24 cellular contexts compared by ENCODE assay signal in genomic region chr7:159066816-159067601, GRCh38.
"Had no signal": no experiment of that assay in that cellular context is flagged by ENCODE, and none has a peak within 500 bp of the region (broad histone marks: within the 10 kb centered on the region; RNA-seq: fewer than 3 reads in every experiment).

No MANE protein-coding gene starts in this region.

- H3K4me3 ChIP-seq: lower lobe of right lung, neural progenitor cell, testis, upper lobe of left lung had no signal

- H2AFZ ChIP-seq: neural progenitor cell had no signal

- H3K27me3 Mint-ChIP-seq: stimulated activated naive B cell treated with anti-CD40 and anti-IgM and Interleukin-4, amounts not matched to agents 10 μg/mL and 1 μg/mL and 100 μg/mL, for 72 hours had no signal

- H3K27me3 ChIP-seq: neural progenitor cell, testis, upper lobe of left lung had no signal

- H3K36me3 Mint-ChIP-seq: naive thymus-derived CD8-positive, alpha-beta T cell; neural progenitor cell; stimulated activated naive B cell treated with anti-CD40 and anti-IgM and Interleukin-4, amounts not matched to agents 10 μg/mL and 1 μg/mL and 100 μg/mL, for 72 hours had no signal

- H3K4me2 ChIP-seq: neural progenitor cell had no signal

- H3K27ac Mint-ChIP-seq: activated T-helper 1 cell treated with anti-CD3 and anti-CD28 coated beads, Interleukin-12 subunit alpha, Interleukin-12 subunit beta, Interleukin-2, Interleukin-4 antibody, amounts not matched to agents 30 ng/mL and 10 ng/mL and 1 ng/mL, durations not matched to agents 14 hours and 24 hours and 36 hours; naive thymus-derived CD8-positive, alpha-beta T cell; neural progenitor cell; progenitor cell of endocrine pancreas; stimulated activated naive B cell treated with anti-CD40 and anti-IgM and Interleukin-4, amounts not matched to agents 10 μg/mL and 1 μg/mL and 100 μg/mL, for 72 hours; T-helper 2 cell treated with Interferon-gamma antibody and Interleukin-4, amounts not matched to agents 5 μg/mL and 100 μg/mL, for 36 hours had no signal

- DNase-seq: activated CD4-positive, alpha-beta T cell treated with anti-CD3 and anti-CD28 coated beads, Interleukin-2, amount 50 U/mL, for 48 hours; activated gamma-delta T cell; activated naive CD4-positive, alpha-beta T cell treated with anti-CD3 and anti-CD28 coated beads, Interleukin-2, amount 50 U/mL, for 16 hours; anterior cingulate cortex; central memory CD4-positive, alpha-beta T cell; effector memory CD4-positive, alpha-beta T cell; glutamatergic neuron; left colon; lower lobe of right lung; mesendoderm; naive thymus-derived CD8-positive, alpha-beta T cell; retina; stimulated activated CD4-positive, alpha-beta T cell treated with anti-CD3 and anti-CD28 coated beads, Interleukin-2, amount 100 ng/mL, for 48 hours; stimulated activated CD8-positive, alpha-beta memory T cell treated with anti-CD3 and anti-CD28 coated beads, Interleukin-4, amount 100 ng/mL, for 48 hours; stimulated activated naive B cell treated with anti-CD40 and anti-IgM and Interleukin-4, amounts not matched to agents 10 μg/mL and 1 μg/mL and 100 μg/mL, for 72 hours; testis had no signal

- H3K36me3 ChIP-seq: lower lobe of right lung, neural progenitor cell, upper lobe of left lung had no signal

- H3K9me3 Mint-ChIP-seq: activated T-helper 1 cell treated with anti-CD3 and anti-CD28 coated beads, Interleukin-12 subunit alpha, Interleukin-12 subunit beta, Interleukin-2, Interleukin-4 antibody, amounts not matched to agents 30 ng/mL and 10 ng/mL and 1 ng/mL, durations not matched to agents 14 hours and 24 hours and 36 hours; naive thymus-derived CD8-positive, alpha-beta T cell; stimulated activated naive B cell treated with anti-CD40 and anti-IgM and Interleukin-4, amounts not matched to agents 10 μg/mL and 1 μg/mL and 100 μg/mL, for 72 hours; T-helper 2 cell treated with Interferon-gamma antibody and Interleukin-4, amounts not matched to agents 5 μg/mL and 100 μg/mL, for 36 hours had no signal

- ATAC-seq: esophagus mucosa; left colon; lower lobe of right lung; naive thymus-derived CD8-positive, alpha-beta T cell; SK-N-SH treated with all-trans-retinoic acid at 6 μM for 48 hours; stimulated activated naive B cell treated with anti-CD40 and anti-IgM and Interleukin-4, amounts not matched to agents 10 μg/mL and 1 μg/mL and 100 μg/mL, for 72 hours had no signal

- H3K27ac ChIP-seq: lower lobe of right lung, neural progenitor cell, upper lobe of left lung had no signal

- H3K4me1 ChIP-seq: neural progenitor cell had no signal

- H3K9ac ChIP-seq: neural progenitor cell had no signal

- H3K4me3 Mint-ChIP-seq: activated T-helper 1 cell treated with anti-CD3 and anti-CD28 coated beads, Interleukin-12 subunit alpha, Interleukin-12 subunit beta, Interleukin-2, Interleukin-4 antibody, amounts not matched to agents 30 ng/mL and 10 ng/mL and 1 ng/mL, durations not matched to agents 14 hours and 24 hours and 36 hours; brain; neural progenitor cell; stimulated activated naive B cell treated with anti-CD40 and anti-IgM and Interleukin-4, amounts not matched to agents 10 μg/mL and 1 μg/mL and 100 μg/mL, for 72 hours; T-helper 2 cell treated with Interferon-gamma antibody and Interleukin-4, amounts not matched to agents 5 μg/mL and 100 μg/mL, for 36 hours had no signal

- H3K9me3 ChIP-seq: lower lobe of right lung, testis, upper lobe of left lung had no signal
